Comparison of ENCODE assay signal across 7 cellular contexts in genomic region chr5:154642499-154643245, GRCh38.
DNase-seq lines count a peak whose midpoint lies in the region; ATAC-seq and TF ChIP-seq lines count a peak whose summit lies in the region.

No MANE protein-coding gene starts in this region.

- no peaks in the 10 kb centered on the region for H3K27me3 ChIP-seq in osteoblast (ENCODE audit: insufficient read depth, low read length)

- no peaks in the 10 kb centered on the region for H3K9me3 ChIP-seq in osteoblast (ENCODE audit: low read depth, low read length)

- no peak overlapping the region for H3K4me2 ChIP-seq in osteoblast (ENCODE audit: insufficient read depth, low read length)

- DNase-seq in NB4 (ENCODE audit: low read depth) (peak; percentile 68), coronary artery (ENCODE audit: low spot score) (no peak), osteoblast (ENCODE audit: insufficient read length, low spot score, missing footprints) (peak; percentile 92)

- TF ChIP-seq POLR2A in NB4 (IDR thresholded peaks at IDR 0.05; ENCODE audit: extremely low read depth, insufficient read length): no peak

- H4K20me1 ChIP-seq in osteoblast (ENCODE audit: insufficient read depth, low read length): no peaks in the 10 kb centered on the region

- no peak overlapping the region for H2AFZ ChIP-seq in osteoblast (ENCODE audit: low read length)

- H3K4me3 ChIP-seq in NB4 (ENCODE audit: low read depth, low read length): no peak overlapping the region
- H3K4me3 ChIP-seq in coronary artery: no peak overlapping the region
- no peak overlapping the region for H3K4me3 ChIP-seq in osteoblast (ENCODE audit: insufficient read depth, low read length)

- no peaks in the 10 kb centered on the region for H3K36me3 ChIP-seq in osteoblast (ENCODE audit: insufficient read depth, low read length)

- no peaks in the 10 kb centered on the region for H3K79me2 ChIP-seq in osteoblast (ENCODE audit: insufficient read depth, low read length)

- H3K27ac ChIP-seq in coronary artery (no peak overlapping the region), osteoblast (ENCODE audit: low read depth, low read length) (no peak overlapping the region)

- no peak for ATAC-seq in HG03139 (IDR thresholded peaks at IDR 0.05; ENCODE audit: unreplicated experiment)
- no peak for ATAC-seq in GM21526 (IDR thresholded peaks at IDR 0.05; ENCODE audit: low FRiP score, unreplicated experiment)
- ATAC-seq in GM19328 (IDR thresholded peaks at IDR 0.05; ENCODE audit: unreplicated experiment): no peak

- H3K4me1 ChIP-seq in osteoblast (ENCODE audit: insufficient read depth, low read length): peaks cover 5% of the 10 kb centered on the region

- peak; percentile 66 for TF ChIP-seq CTCF in GM12873 (IDR thresholded peaks at IDR 0.05; ENCODE audit: insufficient read depth, low read depth, low read length, missing control alignments)
- peak; percentile 84 for TF ChIP-seq CTCF in NB4 (IDR thresholded peaks at IDR 0.05; ENCODE audit: low read depth, low read length)
- peak; percentile 19 for TF ChIP-seq CTCF in coronary artery (IDR thresholded peaks at IDR 0.05)
- TF ChIP-seq CTCF in osteoblast (IDR thresholded peaks at IDR 0.05; ENCODE audit: extremely low read depth, low read depth, low read length): peak; percentile 78

Comparison
In these comparisons a context has a peak if more than half of its experiments do, and no peak if none do; other contexts are left out.
1. CTCF ChIP-seq: peak in every context shown above with its lines; median percentile 84 in NB4; 78 in osteoblast; 66 in GM12873; 19 in coronary artery.